In the genomic region with DNA sequence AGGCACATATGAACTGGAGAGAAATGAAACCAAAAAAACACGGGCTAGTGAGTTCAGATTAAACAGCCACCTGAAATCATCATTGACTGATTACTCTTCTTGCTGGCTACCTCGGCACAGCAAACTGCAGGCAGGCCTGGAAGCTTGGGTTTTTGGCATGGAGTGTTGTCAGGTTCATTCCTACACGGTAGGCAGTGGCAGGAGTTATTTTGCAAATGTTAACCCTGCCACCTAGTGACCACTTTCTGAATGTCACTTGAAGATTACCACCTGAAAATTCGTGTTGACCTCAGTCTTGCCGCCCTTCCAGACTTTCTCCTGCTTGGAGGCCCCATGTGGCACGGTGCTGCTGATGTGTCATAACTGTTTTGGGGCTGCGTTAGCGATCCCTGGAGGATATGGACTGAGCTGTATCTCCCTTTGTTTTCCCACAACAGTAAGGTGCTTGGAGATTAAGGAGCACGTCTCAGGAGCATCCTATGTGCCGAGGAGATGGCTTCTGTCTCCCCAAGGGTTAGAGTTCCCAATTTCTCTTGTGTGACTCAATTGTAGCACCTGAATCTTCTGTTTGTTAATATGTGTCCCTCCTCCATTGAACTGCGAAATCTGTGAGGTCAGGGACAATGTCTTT, we compare ENCODE assay signal across 8 cellular contexts. TPM values are rescaled to one million over a fixed set of nuclear protein-coding genes. Genes with fewer than 3 reads are reported as not detected.
A peak's percentile ranks its signal among the peaks of the same experiment; 100 is the strongest.
DNase-seq lines count a peak whose midpoint lies in the region; ATAC-seq and TF ChIP-seq lines count a peak whose summit lies in the region.

No MANE protein-coding gene starts in this region.

- CTCF ChIA-PET in activated CD8-positive, alpha-beta memory T cell treated with anti-CD3 and anti-CD28 coated beads, Interleukin-2, amount 10 ng/mL, durations not matched to agents 7 days and 5 days (lab: Charles Lee) = interaction anchor here (0.6 to 24.1 kb wide), 14 partner anchors 9 to 397 kb away, joined by 3 to 521 read pairs (median 4); no protein-coding TSS in a partner anchor

- H3K4me3 Mint-ChIP-seq in activated CD8-positive, alpha-beta memory T cell treated with anti-CD3 and anti-CD28 coated beads, Interleukin-2, amount 10 ng/mL, durations not matched to agents 7 days and 5 days = no peak overlapping the region

- H3K9me3 ChIP-seq in NT2/D1 (ENCODE audit: insufficient read depth, low read length) (no peaks in the 10 kb centered on the region), mucosa of descending colon (no peaks in the 10 kb centered on the region)

- DNase-seq in AML-193 (lab: John Stamatoyannopoulos, UW) (peak; percentile 56 to 62), HuH-7.5 (ENCODE audit: low spot score) (peak; percentile 66), NT2/D1 (ENCODE audit: low read depth, low spot score) (peak; percentile 81), epidermal melanocyte (ENCODE audit: insufficient read length, low spot score) (peak; percentile 57), mucosa of descending colon (peak in 2 of 3 donors; percentile 53 to 92), stromal cell of bone marrow (ENCODE audit: low read depth) (peak; percentile 47)
- DNase-seq in activated CD8-positive, alpha-beta memory T cell treated with anti-CD3 and anti-CD28 coated beads, Interleukin-2, amount 10 ng/mL, durations not matched to agents 7 days and 5 days = peak; percentile 79

- no peaks in the 10 kb centered on the region for H3K27me3 ChIP-seq in NT2/D1 (ENCODE audit: insufficient read depth, insufficient read length)

- intact Hi-C loops in mucosa of descending colon (cut with DNase I, micrococcal nuclease) = loop anchor here in 1 of 2 donors (5.0 kb wide), 1 partner anchor 42 kb away; no protein-coding TSS in a partner anchor

- H3K4me1 Mint-ChIP-seq in activated CD8-positive, alpha-beta memory T cell treated with anti-CD3 and anti-CD28 coated beads, Interleukin-2, amount 10 ng/mL, durations not matched to agents 7 days and 5 days = peaks cover 66% of the 10 kb centered on the region

- TF ChIP-seq CTCF in mucosa of descending colon (IDR thresholded peaks at IDR 0.05) = peak; percentile 60

- H3K36me3 Mint-ChIP-seq in activated CD8-positive, alpha-beta memory T cell treated with anti-CD3 and anti-CD28 coated beads, Interleukin-2, amount 10 ng/mL, durations not matched to agents 7 days and 5 days = peaks cover 14% of the 10 kb centered on the region

- peak; percentile 32 for ATAC-seq in GM18909 (IDR thresholded peaks at IDR 0.05; ENCODE audit: poor library complexity, unreplicated experiment)
- peak; percentile 35 for ATAC-seq in activated CD8-positive, alpha-beta memory T cell treated with anti-CD3 and anti-CD28 coated beads, Interleukin-2, amount 10 ng/mL, durations not matched to agents 7 days and 5 days
- peak; percentile 84 for ATAC-seq in mucosa of descending colon

- H3K4me1 ChIP-seq in NT2/D1 (ENCODE audit: insufficient read depth, insufficient read length) = peaks cover 3% of the 10 kb centered on the region
- H3K4me1 ChIP-seq in mucosa of descending colon (ENCODE audit: low read depth) = no peaks in the 10 kb centered on the region

- no peaks in the 10 kb centered on the region for H3K36me3 ChIP-seq in NT2/D1 (ENCODE audit: insufficient read depth, insufficient read length, low read length)
- no peaks in the 10 kb centered on the region for H3K36me3 ChIP-seq in mucosa of descending colon (ENCODE audit: low read depth)

- H3K9ac ChIP-seq in NT2/D1 (ENCODE audit: insufficient read length, low read depth) = no peak overlapping the region

- peak overlapping the region; percentile 77 for H3K27ac Mint-ChIP-seq in activated CD8-positive, alpha-beta memory T cell treated with anti-CD3 and anti-CD28 coated beads, Interleukin-2, amount 10 ng/mL, durations not matched to agents 7 days and 5 days

- no peaks in the 10 kb centered on the region for H3K9me3 Mint-ChIP-seq in activated CD8-positive, alpha-beta memory T cell treated with anti-CD3 and anti-CD28 coated beads, Interleukin-2, amount 10 ng/mL, durations not matched to agents 7 days and 5 days (ENCODE audit: low read depth)

- H3K27me3 Mint-ChIP-seq in activated CD8-positive, alpha-beta memory T cell treated with anti-CD3 and anti-CD28 coated beads, Interleukin-2, amount 10 ng/mL, durations not matched to agents 7 days and 5 days = peaks cover 2% of the 10 kb centered on the region

- H3K4me3 ChIP-seq in NT2/D1 (ENCODE audit: insufficient read length, low read depth) = no peak overlapping the region
- no peak overlapping the region for H3K4me3 ChIP-seq in mucosa of descending colon

RNA-seq across cellular contexts. Expression of a gene that starts 12.7 kb away (rescaled TPM):
- under 1 TPM in 1 of 2 experiments, not detected in 1; 0.07 TPM for total RNA-seq in activated CD8-positive, alpha-beta memory T cell treated with anti-CD3 and anti-CD28 coated beads, Interleukin-2, amount 10 ng/mL, durations not matched to agents 7 days and 5 days
- 1 to 10 TPM in 2 of 3 donors, under 1 TPM in 1; 0.87 to 1.4 (median 1.3) TPM for total RNA-seq in mucosa of descending colon

Comparison
In these comparisons a context has a peak if more than half of its experiments do, and no peak if none do; other contexts are left out.
1. ATAC-seq: peak in every context shown above with its lines; median percentile 84 in mucosa of descending colon; 35 in activated CD8-positive, alpha-beta memory T cell treated with anti-CD3 and anti-CD28 coated beads, Interleukin-2, amount 10 ng/mL, durations not matched to agents 7 days and 5 days; 32 in GM18909.